ENCODE assay signal across 34 cellular contexts in the genomic region with DNA sequence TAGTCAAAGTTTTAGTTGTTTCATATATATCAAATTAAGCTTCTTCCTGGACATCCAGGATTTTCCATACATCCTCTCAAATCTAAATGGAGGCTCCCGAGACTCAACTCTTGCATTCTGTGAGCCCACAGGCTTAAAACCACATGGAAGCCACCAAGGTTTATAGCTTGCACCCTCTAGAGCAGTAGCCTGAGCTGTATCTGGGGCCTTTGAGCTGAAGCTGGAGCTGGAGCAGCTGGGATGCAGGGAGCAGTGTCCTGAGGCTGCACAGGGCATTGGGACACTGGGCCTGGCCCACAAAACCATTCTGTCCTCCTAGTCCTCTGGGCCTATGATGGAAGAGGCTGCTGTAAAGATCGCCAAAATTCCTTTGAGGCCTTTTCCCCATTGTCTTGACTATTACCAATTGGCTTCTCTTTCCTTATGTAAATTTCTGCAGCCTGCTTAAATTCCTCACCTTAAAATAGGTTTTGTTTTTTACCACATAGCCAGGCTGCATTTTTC.
"Had no signal": no experiment of that assay in that cellular context is flagged by ENCODE, and none has a peak within 500 bp of the region (broad histone marks: within the 10 kb centered on the region; RNA-seq: fewer than 3 reads in every experiment).

No MANE protein-coding gene starts in this region.

- H3K27ac ChIP-seq: adrenal gland, body of pancreas, epithelial cell of prostate, esophagus squamous epithelium, gastroesophageal sphincter, WERI-Rb-1 had no signal

- ATAC-seq: activated CD4-positive, alpha-beta T cell treated with anti-CD3 and anti-CD28 coated beads for 36 hours; activated CD8-positive, alpha-beta memory T cell treated with anti-CD3 and anti-CD28 coated beads, Interleukin-2, amount 10 ng/mL, durations not matched to agents 7 days and 5 days; activated CD8-positive, alpha-beta T cell treated with anti-CD3 and anti-CD28 coated beads, Interleukin-2, amount 10 ng/mL, durations not matched to agents 7 days and 5 days; activated naive CD8-positive, alpha-beta T cell treated with anti-CD3 and anti-CD28 coated beads, Interleukin-2, amount 50 U/mL, for 24 hours; body of pancreas; effector memory CD8-positive, alpha-beta T cell; gastroesophageal sphincter; T-helper 17 cell had no signal

- H3K27me3 ChIP-seq: adrenal gland, body of pancreas, esophagus squamous epithelium, gastroesophageal sphincter had no signal

- H3K4me1 ChIP-seq: adrenal gland, body of pancreas, esophagus squamous epithelium, gastroesophageal sphincter had no signal

- DNase-seq: activated B cell treated with CpG ODN at 0.5 μM for 24 hours; activated CD4-positive, alpha-beta memory T cell treated with anti-CD3 and anti-CD28 coated beads for 36 hours; activated CD4-positive, alpha-beta T cell treated with anti-CD3 and anti-CD28 coated beads for 36 hours; activated CD4-positive, alpha-beta T cell treated with anti-CD3 and anti-CD28 coated beads, Interleukin-2, amount 10 ng/mL, durations not matched to agents 24 days and 14 days; activated CD4-positive, CD25-positive, alpha-beta regulatory T cell treated with anti-CD3 and anti-CD28 coated beads, Interleukin-2, amount 50 U/mL, for 72 hours; activated CD8-positive, alpha-beta memory T cell treated with anti-CD3 and anti-CD28 coated beads, Interleukin-2, amount 10 ng/mL, durations not matched to agents 7 days and 5 days; activated CD8-positive, alpha-beta memory T cell treated with anti-CD3 and anti-CD28 coated beads, Interleukin-2, amount 50 U/mL, for 4 hours; activated CD8-positive, alpha-beta T cell treated with anti-CD3 and anti-CD28 coated beads, Interleukin-2, amount 10 ng/mL, durations not matched to agents 7 days and 5 days; activated effector memory CD4-positive, alpha-beta T cell treated with anti-CD3 and anti-CD28 coated beads, Interleukin-2, amount 50 U/mL, for 16 hours; activated naive CD4-positive, alpha-beta T cell treated with anti-CD3 and anti-CD28 coated beads for 36 hours; activated naive CD8-positive, alpha-beta T cell treated with anti-CD3 and anti-CD28 coated beads for 36 hours; activated naive CD8-positive, alpha-beta T cell treated with anti-CD3 and anti-CD28 coated beads, Interleukin-2, amount 50 U/mL, for 24 hours; activated T-cell treated with anti-CD3 and anti-CD28 coated beads, Interleukin-2, amount 50 U/mL, for 1 hour; activated T-cell treated with anti-CD3 and anti-CD28 coated beads, Interleukin-2, amount 50 U/mL, for 48 hours; adrenal gland; amygdala; aorta; body of pancreas; caudate nucleus; cortex of kidney; dermis blood vessel endothelial cell; effector CD4-positive, alpha-beta T cell; esophagus squamous epithelium; foreskin melanocyte; T-helper 1 cell; T-helper 17 cell; T1000; WERI-Rb-1 had no signal

- H3K36me3 ChIP-seq: adrenal gland, esophagus squamous epithelium, gastroesophageal sphincter, WERI-Rb-1 had no signal

- FAIRE-seq: colon, endometrium, endothelial cell of umbilical vein had no signal

- H3K9me3 ChIP-seq: adrenal gland, gastroesophageal sphincter had no signal

- H3K4me3 ChIP-seq: adrenal gland, body of pancreas, esophagus squamous epithelium, gastroesophageal sphincter had no signal
